ENCODE assay signal across 10 cellular contexts in the genomic region with DNA sequence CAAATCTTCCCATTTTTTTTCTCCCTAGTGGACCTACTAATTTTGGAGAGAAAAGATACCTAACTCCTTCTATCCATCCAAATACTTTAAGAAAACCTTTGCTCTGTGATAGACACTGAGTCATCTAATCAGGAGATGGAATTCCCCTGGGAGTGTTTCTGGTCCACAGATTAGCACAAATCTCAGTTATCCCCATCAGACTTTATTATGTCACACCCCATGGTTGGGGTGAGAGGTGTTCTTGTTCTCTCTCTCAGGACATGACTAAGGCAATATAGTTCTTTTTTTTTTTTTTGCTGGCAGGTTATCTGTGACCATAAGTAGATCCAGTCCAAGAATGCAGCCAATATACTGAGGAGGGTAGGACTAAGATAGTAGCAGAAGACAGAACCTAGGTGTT. TPM values are rescaled to one million over a fixed set of nuclear protein-coding genes. Genes with fewer than 3 reads are reported as not detected.
DNase-seq lines count a peak whose midpoint lies in the region; ATAC-seq and TF ChIP-seq lines count a peak whose summit lies in the region.
"Had no signal": no experiment of that assay in that cellular context is flagged by ENCODE, and none has a peak within 500 bp of the region (broad histone marks: within the 10 kb centered on the region; RNA-seq: fewer than 3 reads in every experiment).

No MANE protein-coding gene starts in this region.

- H3K27me3 Mint-ChIP-seq in activated naive CD8-positive, alpha-beta T cell treated with anti-CD3 and anti-CD28 coated beads, Interleukin-2, amount 50 U/mL, for 24 hours = no peaks in the 10 kb centered on the region
- no peaks in the 10 kb centered on the region for H3K27me3 Mint-ChIP-seq in activated naive CD8-positive, alpha-beta T cell treated with anti-CD3 and anti-CD28 coated beads for 36 hours
- H3K27me3 Mint-ChIP-seq in stimulated activated naive CD8-positive, alpha-beta T cell treated with anti-CD3 and anti-CD28 coated beads, Interleukin-15, amount 100 ng/mL, for 72 hours = no peaks in the 10 kb centered on the region

- ATAC-seq in activated naive CD8-positive, alpha-beta T cell treated with anti-CD3 and anti-CD28 coated beads, Interleukin-2, amount 50 U/mL, for 24 hours = peak; percentile 62
- ATAC-seq in HG02870 (IDR thresholded peaks at IDR 0.05; ENCODE audit: unreplicated experiment) = peak; percentile 69
- ATAC-seq in stimulated activated naive CD8-positive, alpha-beta T cell treated with anti-CD3 and anti-CD28 coated beads, Interleukin-15, amount 100 ng/mL, for 72 hours = peak; percentile 84
- ATAC-seq: left ventricle myocardium superior had no signal

- 0 out of 2 replicates have a peak, but pooled peaks cover 5% of the 10 kb centered on the region for H3K79me2 ChIP-seq in OCI-LY3 (ENCODE audit: low read length)

- H3K4me3 ChIP-seq in OCI-LY3 (ENCODE audit: low read length) (peak overlapping the region; percentile 54), WERI-Rb-1 (ENCODE audit: low read depth, low read length) (no peak overlapping the region)

- H3K27ac Mint-ChIP-seq in activated naive CD8-positive, alpha-beta T cell treated with anti-CD3 and anti-CD28 coated beads, Interleukin-2, amount 50 U/mL, for 24 hours = no peak overlapping the region
- H3K27ac Mint-ChIP-seq in activated naive CD8-positive, alpha-beta T cell treated with anti-CD3 and anti-CD28 coated beads for 36 hours = no peak overlapping the region
- H3K27ac Mint-ChIP-seq in stimulated activated naive CD8-positive, alpha-beta T cell treated with anti-CD3 and anti-CD28 coated beads, Interleukin-15, amount 100 ng/mL, for 72 hours = no peak overlapping the region

- no peak for TF ChIP-seq CTCF in OCI-LY3 (IDR thresholded peaks at IDR 0.05; ENCODE audit: low read depth, low read length)
- no peak for TF ChIP-seq CTCF in WERI-Rb-1 (IDR thresholded peaks at IDR 0.05; ENCODE audit: low read depth, low read length)

- H3K4me1 ChIP-seq in OCI-LY3 (ENCODE audit: low read length) = peaks cover 47% of the 10 kb centered on the region

- no peak overlapping the region for H2AFZ ChIP-seq in OCI-LY3 (ENCODE audit: low read depth, low read length)

- H3K36me3 ChIP-seq in OCI-LY3 (replicated peaks; ENCODE audit: low read depth, low read length) (peaks cover 4% of the 10 kb centered on the region), WERI-Rb-1 (no peaks in the 10 kb centered on the region)

- H3K9me3 ChIP-seq in OCI-LY3 (ENCODE audit: insufficient read depth, low read length) = no peaks in the 10 kb centered on the region
- no peaks in the 10 kb centered on the region for H3K9me3 ChIP-seq in WERI-Rb-1 (ENCODE audit: severe bottlenecking)

- H3K4me3 Mint-ChIP-seq in activated naive CD8-positive, alpha-beta T cell treated with anti-CD3 and anti-CD28 coated beads, Interleukin-2, amount 50 U/mL, for 24 hours = no peak overlapping the region
- H3K4me3 Mint-ChIP-seq in activated naive CD8-positive, alpha-beta T cell treated with anti-CD3 and anti-CD28 coated beads for 36 hours = no peak overlapping the region
- no peak overlapping the region for H3K4me3 Mint-ChIP-seq in stimulated activated naive CD8-positive, alpha-beta T cell treated with anti-CD3 and anti-CD28 coated beads, Interleukin-15, amount 100 ng/mL, for 72 hours

- H3K27ac ChIP-seq in OCI-LY3 (ENCODE audit: low read length) (peak overlapping the region; percentile 77), WERI-Rb-1 (no peak overlapping the region)

- H3K27me3 ChIP-seq in OCI-LY3 (ENCODE audit: low read depth, low read length) (no peaks in the 10 kb centered on the region), WERI-Rb-1 (ENCODE audit: insufficient read depth, low read depth, severe bottlenecking) (no peaks in the 10 kb centered on the region)

- peaks cover 29% of the 10 kb centered on the region for H3K4me1 Mint-ChIP-seq in activated naive CD8-positive, alpha-beta T cell treated with anti-CD3 and anti-CD28 coated beads, Interleukin-2, amount 50 U/mL, for 24 hours
- peaks cover 28% of the 10 kb centered on the region for H3K4me1 Mint-ChIP-seq in activated naive CD8-positive, alpha-beta T cell treated with anti-CD3 and anti-CD28 coated beads for 36 hours
- H3K4me1 Mint-ChIP-seq in stimulated activated naive CD8-positive, alpha-beta T cell treated with anti-CD3 and anti-CD28 coated beads, Interleukin-15, amount 100 ng/mL, for 72 hours = peaks cover 26% of the 10 kb centered on the region

- H3K9ac ChIP-seq in OCI-LY3 (ENCODE audit: low read length) = peak overlapping the region; percentile 31; the same call in 1 of the 2 replicates

- peak overlapping the region; percentile 71 for H3K4me2 ChIP-seq in OCI-LY3 (ENCODE audit: low read length)

- H3K9me3 Mint-ChIP-seq in activated naive CD8-positive, alpha-beta T cell treated with anti-CD3 and anti-CD28 coated beads, Interleukin-2, amount 50 U/mL, for 24 hours = no peaks in the 10 kb centered on the region
- peaks cover 2% of the 10 kb centered on the region for H3K9me3 Mint-ChIP-seq in activated naive CD8-positive, alpha-beta T cell treated with anti-CD3 and anti-CD28 coated beads for 36 hours
- no peaks in the 10 kb centered on the region for H3K9me3 Mint-ChIP-seq in stimulated activated naive CD8-positive, alpha-beta T cell treated with anti-CD3 and anti-CD28 coated beads, Interleukin-15, amount 100 ng/mL, for 72 hours

- no peak for DNase-seq in activated naive CD8-positive, alpha-beta T cell treated with anti-CD3 and anti-CD28 coated beads, Interleukin-2, amount 50 U/mL, for 24 hours
- DNase-seq in activated naive CD8-positive, alpha-beta T cell treated with anti-CD3 and anti-CD28 coated beads for 36 hours = no peak
- no peak for DNase-seq in stimulated activated naive CD8-positive, alpha-beta T cell treated with anti-CD3 and anti-CD28 coated beads, Interleukin-15, amount 100 ng/mL, for 72 hours
- DNase-seq in WERI-Rb-1 (no peak), NCI-H187 treated with DMSO at 0.1 percent for 48 hours (lab: John Stamatoyannopoulos, UW) (no peak)
- DNase-seq in activated CD4-positive, alpha-beta T cell treated with anti-CD3 and anti-CD28 coated beads, Interleukin-2, amount 50 U/mL, for 48 hours = no peak
- DNase-seq: AML-193, left ventricle myocardium superior had no signal

- peaks cover 3% of the 10 kb centered on the region for H3K36me3 Mint-ChIP-seq in activated naive CD8-positive, alpha-beta T cell treated with anti-CD3 and anti-CD28 coated beads, Interleukin-2, amount 50 U/mL, for 24 hours (ENCODE audit: low read depth)
- H3K36me3 Mint-ChIP-seq in activated naive CD8-positive, alpha-beta T cell treated with anti-CD3 and anti-CD28 coated beads for 36 hours = peaks cover 5% of the 10 kb centered on the region

- H4K20me1 ChIP-seq in OCI-LY3 (ENCODE audit: insufficient read depth, low read length) = no peaks in the 10 kb centered on the region

RNA-seq across cellular contexts. Expression of a gene that starts 15.8 kb away (rescaled TPM):
- total RNA-seq in activated naive CD8-positive, alpha-beta T cell treated with anti-CD3 and anti-CD28 coated beads for 36 hours = 1 to 10 TPM; 2.1 to 2.3 TPM
